Comparison of ENCODE assay signal across 27 cellular contexts in the genomic region with DNA sequence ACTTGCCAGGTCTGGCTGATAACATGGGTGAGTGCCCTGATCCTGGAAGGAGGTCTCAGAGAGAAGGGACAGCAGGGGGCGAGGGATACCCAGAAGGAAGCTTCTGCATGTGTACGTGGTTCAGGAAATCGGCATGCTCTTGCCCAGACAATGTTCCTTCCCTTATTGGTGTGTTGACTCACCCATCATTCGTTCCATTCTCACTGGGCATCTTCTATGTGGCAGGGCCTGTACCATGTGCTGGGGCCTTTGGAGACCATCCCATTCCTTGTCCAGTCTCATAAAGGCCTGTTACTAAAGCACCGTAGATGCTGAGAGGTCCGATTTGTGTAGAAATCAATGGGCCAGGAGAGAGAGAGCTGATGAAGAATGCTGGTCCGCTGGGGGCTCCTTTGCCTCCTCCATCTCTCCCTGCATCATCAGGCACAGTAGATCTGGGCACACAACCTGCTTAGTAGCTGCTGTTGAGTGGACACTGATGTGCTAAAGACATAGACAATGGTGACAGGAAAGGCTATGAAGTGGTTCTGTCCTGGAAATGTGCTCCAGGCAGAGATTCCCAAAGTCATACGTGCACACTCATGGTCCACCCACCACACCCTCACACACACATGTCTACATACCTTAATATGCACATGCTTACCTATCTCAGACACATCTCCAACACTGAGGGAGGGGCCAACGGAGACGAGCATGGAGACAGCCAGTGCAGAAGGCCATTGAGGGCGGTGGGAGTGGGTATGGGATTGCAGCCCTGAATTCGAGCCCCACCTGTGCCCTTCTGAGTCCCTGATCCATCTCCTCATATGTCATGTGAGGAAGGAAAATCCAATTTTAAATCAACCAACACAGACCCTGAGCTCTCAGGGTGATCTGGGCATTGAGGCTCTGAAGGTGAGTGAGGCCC. TPM values are rescaled to one million over a fixed set of nuclear protein-coding genes. Genes with fewer than 3 reads are reported as not detected.
DNase-seq lines count a peak whose midpoint lies in the region; ATAC-seq, FAIRE-seq and TF ChIP-seq lines count a peak whose summit lies in the region.
"Had no signal": no experiment of that assay in that cellular context is flagged by ENCODE, and none has a peak within 500 bp of the region (broad histone marks: within the 10 kb centered on the region; RNA-seq: fewer than 3 reads in every experiment).

No MANE protein-coding gene starts in this region.

- H3K4me3 ChIP-seq in WERI-Rb-1 (ENCODE audit: low read depth, low read length) (no peak overlapping the region), osteoblast (ENCODE audit: insufficient read depth, low read length) (no peak overlapping the region)
- H3K4me3 ChIP-seq: K562 had no signal

- CTCF ChIA-PET in activated CD4-positive, alpha-beta memory T cell treated with anti-CD3 and anti-CD28 coated beads, Interleukin-2, amount 10 ng/mL, durations not matched to agents 7 days and 5 days (lab: Charles Lee) = no interaction called here
- CTCF ChIA-PET in activated CD4-positive, alpha-beta memory T cell treated with anti-CD3 and anti-CD28 coated beads for 36 hours (lab: Charles Lee) = interaction anchor here (1.0 kb wide), 1 partner anchor 48 kb away, joined by 3 read pairs; no protein-coding TSS in a partner anchor

- no peaks in the 10 kb centered on the region for H3K4me1 Mint-ChIP-seq in activated CD4-positive, alpha-beta memory T cell treated with anti-CD3 and anti-CD28 coated beads, Interleukin-2, amount 10 ng/mL, durations not matched to agents 7 days and 5 days
- H3K4me1 Mint-ChIP-seq in activated CD4-positive, alpha-beta memory T cell treated with anti-CD3 and anti-CD28 coated beads for 36 hours (ENCODE audit: low read depth) = peaks cover 2% of the 10 kb centered on the region

- no peak overlapping the region for H3K4me3 Mint-ChIP-seq in activated CD4-positive, alpha-beta memory T cell treated with anti-CD3 and anti-CD28 coated beads, Interleukin-2, amount 10 ng/mL, durations not matched to agents 7 days and 5 days
- H3K4me3 Mint-ChIP-seq in activated CD4-positive, alpha-beta memory T cell treated with anti-CD3 and anti-CD28 coated beads for 36 hours = no peak overlapping the region
- H3K4me3 Mint-ChIP-seq: CD4-positive, alpha-beta T cell had no signal

- H3K9me3 Mint-ChIP-seq in activated CD4-positive, alpha-beta memory T cell treated with anti-CD3 and anti-CD28 coated beads, Interleukin-2, amount 10 ng/mL, durations not matched to agents 7 days and 5 days = no peaks in the 10 kb centered on the region
- no peaks in the 10 kb centered on the region for H3K9me3 Mint-ChIP-seq in activated CD4-positive, alpha-beta memory T cell treated with anti-CD3 and anti-CD28 coated beads for 36 hours
- H3K9me3 Mint-ChIP-seq: CD4-positive, alpha-beta T cell had no signal

- H3K4me1 ChIP-seq in osteoblast (ENCODE audit: insufficient read depth, low read length) = no peaks in the 10 kb centered on the region

- H3K9me3 ChIP-seq in WERI-Rb-1 (ENCODE audit: severe bottlenecking) (no peaks in the 10 kb centered on the region), osteoblast (ENCODE audit: low read depth, low read length) (no peaks in the 10 kb centered on the region)
- H3K9me3 ChIP-seq: SK-N-SH had no signal

- TF ChIP-seq POLR2A in GM12892 (IDR thresholded peaks at IDR 0.05; ENCODE audit: low read depth, low read length) = no peak

- ATAC-seq in HG02885 (IDR thresholded peaks at IDR 0.05; ENCODE audit: poor library complexity, unreplicated experiment) = no peak
- ATAC-seq: HepG2, K562 had no signal

- DNase-seq in activated CD4-positive, alpha-beta memory T cell treated with anti-CD3 and anti-CD28 coated beads, Interleukin-2, amount 10 ng/mL, durations not matched to agents 7 days and 5 days = peak; percentile 11
- no peak for DNase-seq in activated CD4-positive, alpha-beta memory T cell treated with anti-CD3 and anti-CD28 coated beads for 36 hours
- DNase-seq in GM12892 (ENCODE audit: insufficient read length) (peak; percentile 2), WERI-Rb-1 (peak; percentile 12), osteoblast (ENCODE audit: insufficient read length, low spot score, missing footprints) (peak; percentile 77), pons (ENCODE audit: low spot score) (no peak), NCI-H2029 (lab: John Stamatoyannopoulos, UW) (no peak)
- DNase-seq: CD4-positive, alpha-beta T cell; COR-L47; DMS53; Kasumi-1; NCI-H1092 treated with DMSO at 0.1 percent for 48 hours; NCI-H1436; NCI-H187; NCI-H2171 treated with DMSO at 0.1 percent for 48 hours; NCI-H345; NCI-H510A treated with DMSO at 0.1 percent for 48 hours; SK-N-SH had no signal

- H3K36me3 ChIP-seq in WERI-Rb-1 (no peaks in the 10 kb centered on the region), osteoblast (ENCODE audit: insufficient read depth, low read length) (no peaks in the 10 kb centered on the region)

- H3K36me3 Mint-ChIP-seq in activated CD4-positive, alpha-beta memory T cell treated with anti-CD3 and anti-CD28 coated beads, Interleukin-2, amount 10 ng/mL, durations not matched to agents 7 days and 5 days (ENCODE audit: low read depth) = no peaks in the 10 kb centered on the region
- H3K36me3 Mint-ChIP-seq in activated CD4-positive, alpha-beta memory T cell treated with anti-CD3 and anti-CD28 coated beads for 36 hours = no peaks in the 10 kb centered on the region

- H3K27me3 Mint-ChIP-seq in activated CD4-positive, alpha-beta memory T cell treated with anti-CD3 and anti-CD28 coated beads, Interleukin-2, amount 10 ng/mL, durations not matched to agents 7 days and 5 days = peaks cover 2% of the 10 kb centered on the region
- H3K27me3 Mint-ChIP-seq in activated CD4-positive, alpha-beta memory T cell treated with anti-CD3 and anti-CD28 coated beads for 36 hours = peaks cover 2% of the 10 kb centered on the region
- H3K27me3 Mint-ChIP-seq: CD4-positive, alpha-beta T cell had no signal

- TF ChIP-seq CTCF in WERI-Rb-1 (IDR thresholded peaks at IDR 0.05; ENCODE audit: low read depth, low read length) = peak; percentile 20; the same call in 1 of the 2 replicates
- TF ChIP-seq CTCF in osteoblast (IDR thresholded peaks at IDR 0.05; ENCODE audit: extremely low read depth, low read depth, low read length) = no peak

- POLR2A ChIA-PET in activated CD4-positive, alpha-beta memory T cell treated with anti-CD3 and anti-CD28 coated beads, Interleukin-2, amount 10 ng/mL, durations not matched to agents 7 days and 5 days (lab: Charles Lee) = no interaction called here
- POLR2A ChIA-PET in activated CD4-positive, alpha-beta memory T cell treated with anti-CD3 and anti-CD28 coated beads for 36 hours (lab: Charles Lee) = no interaction called here

- H2AFZ ChIP-seq in osteoblast (ENCODE audit: low read length) = no peak overlapping the region

- H4K20me1 ChIP-seq in osteoblast (ENCODE audit: insufficient read depth, low read length) = no peaks in the 10 kb centered on the region

- intact Hi-C loops in activated CD4-positive, alpha-beta memory T cell treated with anti-CD3 and anti-CD28 coated beads for 36 hours (cut with micrococcal nuclease) = no loop called here

- H3K4me2 ChIP-seq in osteoblast (ENCODE audit: insufficient read depth, low read length) = no peak overlapping the region
- H3K4me2 ChIP-seq: SK-N-SH had no signal

- FAIRE-seq in GM12892 (lab: Jason Lieb, UNC) = no peak
- FAIRE-seq: G401.6, H1, HepG2, K562 had no signal

- no peak overlapping the region for H3K27ac Mint-ChIP-seq in activated CD4-positive, alpha-beta memory T cell treated with anti-CD3 and anti-CD28 coated beads, Interleukin-2, amount 10 ng/mL, durations not matched to agents 7 days and 5 days
- H3K27ac Mint-ChIP-seq in activated CD4-positive, alpha-beta memory T cell treated with anti-CD3 and anti-CD28 coated beads for 36 hours = no peak overlapping the region
- H3K27ac Mint-ChIP-seq: CD4-positive, alpha-beta T cell had no signal

- H3K79me2 ChIP-seq in osteoblast (ENCODE audit: insufficient read depth, low read length) = no peaks in the 10 kb centered on the region

- H3K27me3 ChIP-seq in WERI-Rb-1 (ENCODE audit: insufficient read depth, low read depth, severe bottlenecking) (no peaks in the 10 kb centered on the region), osteoblast (ENCODE audit: insufficient read depth, low read length) (no peaks in the 10 kb centered on the region)

- H3K27ac ChIP-seq in WERI-Rb-1 (no peak overlapping the region), osteoblast (ENCODE audit: low read depth, low read length) (no peak overlapping the region)

RNA-seq across cellular contexts. Expression of a gene that starts 27.8 kb away (rescaled TPM):
- not detected for total RNA-seq in activated CD4-positive, alpha-beta memory T cell treated with anti-CD3 and anti-CD28 coated beads, Interleukin-2, amount 10 ng/mL, durations not matched to agents 7 days and 5 days
- under 1 TPM in 1 of 2 experiments, not detected in 1; 0.07 TPM for total RNA-seq in activated CD4-positive, alpha-beta memory T cell treated with anti-CD3 and anti-CD28 coated beads for 36 hours
- not detected for polyA plus RNA-seq in GM12892 (2012; ENCODE audit: missing spikeins)
- not detected in 2 replicates for total RNA-seq in osteoblast
- total RNA-seq: A172; CD4-positive, alpha-beta T cell; HepG2; HT1080; K562; M059J had no signal
- polyA plus RNA-seq: BJ, HepG2, K562, SK-N-SH had no signal

RNA-seq across cellular contexts. Expression of a gene that starts 38.6 kb away (rescaled TPM):
- total RNA-seq in activated CD4-positive, alpha-beta memory T cell treated with anti-CD3 and anti-CD28 coated beads, Interleukin-2, amount 10 ng/mL, durations not matched to agents 7 days and 5 days = 10 to 100 TPM; 10.4 to 11.0 TPM
- 10 to 100 TPM; 12.3 to 12.9 TPM for total RNA-seq in activated CD4-positive, alpha-beta memory T cell treated with anti-CD3 and anti-CD28 coated beads for 36 hours
- 4.1 TPM for polyA plus RNA-seq in GM12892 (2012; ENCODE audit: missing spikeins)
- total RNA-seq in osteoblast = 29.8 and 31.1 TPM in 2 replicates

Comparison
In these comparisons a context has a peak if more than half of its experiments do, and no peak if none do; other contexts are left out.
1. DNase-seq: peak in activated CD4-positive, alpha-beta memory T cell treated with anti-CD3 and anti-CD28 coated beads, Interleukin-2, amount 10 ng/mL, durations not matched to agents 7 days and 5 days (single experiment), GM12892 (single experiment), WERI-Rb-1 (single experiment) and osteoblast (single experiment); none in activated CD4-positive, alpha-beta memory T cell treated with anti-CD3 and anti-CD28 coated beads for 36 hours (single experiment), pons (single experiment) and NCI-H2029 (single experiment).